9 cellular contexts compared by ENCODE assay signal in genomic region chr3:38247366-38248035, GRCh38. TPM values are rescaled to one million over a fixed set of nuclear protein-coding genes. Genes with fewer than 3 reads are reported as not detected.
DNase-seq lines count a peak whose midpoint lies in the region; ATAC-seq and TF ChIP-seq lines count a peak whose summit lies in the region.
"Had no signal": no experiment of that assay in that cellular context is flagged by ENCODE, and none has a peak within 500 bp of the region (broad histone marks: within the 10 kb centered on the region; RNA-seq: fewer than 3 reads in every experiment).

No MANE protein-coding gene starts in this region.

- H3K4me3 Mint-ChIP-seq in brain, result peak overlapping the region in 1 of 5 experiments; percentile 5
- H3K4me3 Mint-ChIP-seq: stimulated activated naive CD8-positive, alpha-beta T cell treated with anti-CD3 and anti-CD28 coated beads, Interleukin-15, amount 100 ng/mL, for 72 hours had no signal

- DNase-seq in ACHN (peak; percentile 78), HS-5 (ENCODE audit: low read depth) (peak; percentile 79), kidney glomerular epithelial cell (lab: John Stamatoyannopoulos, UW) (peak; percentile 75), RPMI8226 (no peak), NCI-H146 treated with DMSO at 0.1 percent for 48 hours (lab: John Stamatoyannopoulos, UW; ENCODE audit: unreplicated experiment) (no peak), cortex of kidney (lab: John Stamatoyannopoulos, UW) (no peak)
- DNase-seq: stimulated activated naive CD8-positive, alpha-beta T cell treated with anti-CD3 and anti-CD28 coated beads, Interleukin-15, amount 100 ng/mL, for 72 hours had no signal

- peaks cover 15% of the 10 kb centered on the region for H3K4me1 Mint-ChIP-seq in brain

- peak overlapping the region; percentile 27 to 90 (median 85) for H3K27ac Mint-ChIP-seq in brain

- in situ Hi-C loops in ACHN (cut with HindIII; ENCODE audit: low pct_ligation_motif_present, low pct_unique_long_range_greater_than_20kb, low sequenced_read_pairs), result no loop called here

- H3K9me3 Mint-ChIP-seq in brain, result no peaks in the 10 kb centered on the region
- H3K9me3 Mint-ChIP-seq: stimulated activated naive CD8-positive, alpha-beta T cell treated with anti-CD3 and anti-CD28 coated beads, Interleukin-15, amount 100 ng/mL, for 72 hours had no signal

- TF ChIP-seq CTCF in brain (conservative IDR thresholded peaks at IDR 0.05), result no peak

- ATAC-seq in GM18511 (IDR thresholded peaks at IDR 0.05; ENCODE audit: unreplicated experiment), result no peak
- ATAC-seq: stimulated activated naive CD8-positive, alpha-beta T cell treated with anti-CD3 and anti-CD28 coated beads, Interleukin-15, amount 100 ng/mL, for 72 hours had no signal

- no peaks in the 10 kb centered on the region for H3K27me3 Mint-ChIP-seq in brain
- H3K27me3 Mint-ChIP-seq: stimulated activated naive CD8-positive, alpha-beta T cell treated with anti-CD3 and anti-CD28 coated beads, Interleukin-15, amount 100 ng/mL, for 72 hours had no signal

- peaks cover 70% of the 10 kb centered on the region for H3K36me3 Mint-ChIP-seq in brain

RNA-seq across cellular contexts. Expression of gene SLC22A13, which starts 18.1 kb away (rescaled TPM):
- polyA plus RNA-seq in brain (ENCODE audit: insufficient read depth, low read depth, low replicate concordance), result not detected

RNA-seq across cellular contexts. Expression of gene SLC22A14, which starts 34.6 kb away (rescaled TPM):
- polyA plus RNA-seq in brain (ENCODE audit: insufficient read depth, low read depth, low replicate concordance), result not detected

Comparison
In these comparisons a context has a peak if more than half of its experiments do, and no peak if none do; other contexts are left out.
1. DNase-seq: peak in ACHN (single experiment), HS-5 (single experiment) and kidney glomerular epithelial cell (single experiment); none in RPMI8226 (single experiment), NCI-H146 treated with DMSO at 0.1 percent for 48 hours (single experiment) and cortex of kidney (single experiment).